Comparison of ENCODE assay signal across 22 cellular contexts in genomic region chr18:57230861-57231260, GRCh38.
DNase-seq lines count a peak whose midpoint lies in the region; ATAC-seq, FAIRE-seq and TF ChIP-seq lines count a peak whose summit lies in the region.
"Had no signal": no experiment of that assay in that cellular context is flagged by ENCODE, and none has a peak within 500 bp of the region (broad histone marks: within the 10 kb centered on the region; RNA-seq: fewer than 3 reads in every experiment).

No MANE protein-coding gene starts in this region.

- no peaks in the 10 kb centered on the region for H3F3A ChIP-seq in PC-3 (ENCODE audit: low read length, unreplicated experiment)
- no peaks in the 10 kb centered on the region for H3F3A ChIP-seq in neural progenitor cell (ENCODE audit: low read depth)

- H3K4me1 ChIP-seq in PC-3 (ENCODE audit: insufficient read depth, low read length) (no peaks in the 10 kb centered on the region), neural progenitor cell (no peaks in the 10 kb centered on the region)
- H3K4me1 ChIP-seq: BE2C, Caco-2 had no signal

- H3K27ac ChIP-seq in PC-3 (ENCODE audit: low read length), result no peak overlapping the region
- H3K27ac ChIP-seq in neural progenitor cell, result no peak overlapping the region

- H3K4me3 Mint-ChIP-seq in neural progenitor cell, result no peak overlapping the region
- H3K4me3 Mint-ChIP-seq: CD4-positive, CD25-positive, alpha-beta regulatory T cell had no signal

- TF ChIP-seq CTCF in D721Med (IDR thresholded peaks at IDR 0.05; ENCODE audit: insufficient read depth, missing control alignments) (no peak), PC-3 (conservative IDR thresholded peaks at IDR 0.05; ENCODE audit: low read depth, low read length) (no peak), epithelial cell of proximal tubule (conservative IDR thresholded peaks at IDR 0.05; ENCODE audit: low read depth, low read length) (no peak), neural progenitor cell (IDR thresholded peaks at IDR 0.05) (no peak)

- DNase-seq in D721Med (ENCODE audit: insufficient read length, low spot score) (no peak), PC-3 (peak; percentile 21), epithelial cell of proximal tubule (ENCODE audit: low read depth) (peak; percentile 20), occipital lobe (lab: John Stamatoyannopoulos, UW) (peak; percentile 11), neural progenitor cell (ENCODE audit: low spot score) (no peak)
- DNase-seq: BE2C; Caco-2; CD4-positive, CD25-positive, alpha-beta regulatory T cell; DMS53; EL; HCEC 1CT; NCI-H1417; NCI-H187; NCI-H2107; NCI-H510A treated with DMSO at 0.1 percent for 48 hours; NCI-H82; Right ventricle myocardium superior had no signal

- peak; percentile 41 for FAIRE-seq in D721Med (lab: Jason Lieb, UNC)
- FAIRE-seq: A204.1, GM12878 had no signal

- no peaks in the 10 kb centered on the region for H4K20me1 ChIP-seq in PC-3 (ENCODE audit: low read length)
- no peaks in the 10 kb centered on the region for H4K20me1 ChIP-seq in neural progenitor cell (ENCODE audit: low read depth)

- no peaks in the 10 kb centered on the region for H3K9me2 ChIP-seq in PC-3 (replicated peaks; ENCODE audit: low read length)

- peaks cover 14% of the 10 kb centered on the region for H3K4me1 Mint-ChIP-seq in neural progenitor cell
- H3K4me1 Mint-ChIP-seq: CD4-positive, CD25-positive, alpha-beta regulatory T cell had no signal

- H3K4me2 ChIP-seq in PC-3 (ENCODE audit: low read length) (no peak overlapping the region), neural progenitor cell (no peak overlapping the region)

- no peaks in the 10 kb centered on the region for H3K79me2 ChIP-seq in PC-3 (ENCODE audit: low read length)
- no peaks in the 10 kb centered on the region for H3K79me2 ChIP-seq in neural progenitor cell (ENCODE audit: low read depth)

- intact Hi-C loops in PC-3 (cut with micrococcal nuclease), result no loop called here

- POLR2A ChIA-PET in PC-3 (lab: Charles Lee; ENCODE audit: unreplicated experiment), result interaction anchor here (0.6 kb wide), 1 partner anchor 727 kb away, joined by 22 read pairs; no protein-coding TSS in a partner anchor

- no peak overlapping the region for H2AFZ ChIP-seq in PC-3 (ENCODE audit: low read length)
- no peak overlapping the region for H2AFZ ChIP-seq in neural progenitor cell (replicated peaks)

- no peak for ATAC-seq in PC-3
- no peak for ATAC-seq in GM21576 (IDR thresholded peaks at IDR 0.05; ENCODE audit: unreplicated experiment)
- no peak for ATAC-seq in HG03520 (IDR thresholded peaks at IDR 0.05; ENCODE audit: unreplicated experiment)
- ATAC-seq: GM12878, Panc1 had no signal

- no peak overlapping the region for H3K27ac Mint-ChIP-seq in neural progenitor cell
- H3K27ac Mint-ChIP-seq: CD4-positive, CD25-positive, alpha-beta regulatory T cell had no signal

- H3K36me3 Mint-ChIP-seq in neural progenitor cell, result no peaks in the 10 kb centered on the region
- H3K36me3 Mint-ChIP-seq: CD4-positive, CD25-positive, alpha-beta regulatory T cell had no signal

- H3K27me3 ChIP-seq in PC-3 (ENCODE audit: low read length), result peaks cover 1% of the 10 kb centered on the region; the same call in 1 of the 2 replicates
- H3K27me3 ChIP-seq in neural progenitor cell, result no peaks in the 10 kb centered on the region
- H3K27me3 ChIP-seq: BE2C had no signal

- H3K9me3 ChIP-seq in PC-3 (ENCODE audit: low read length) (no peaks in the 10 kb centered on the region), neural progenitor cell (ENCODE audit: low read depth) (no peaks in the 10 kb centered on the region)
- H3K9me3 ChIP-seq: BE2C, Caco-2 had no signal

- BruUV-seq in PC-3 (replicated peaks; lab: Mats Ljungman, UMichigan), result no TSS peak

- peaks cover 3% of the 10 kb centered on the region for H3K27me3 Mint-ChIP-seq in neural progenitor cell (ENCODE audit: insufficient read depth, low read depth)

- H3K4me3 ChIP-seq in PC-3 (ENCODE audit: low read length), result no peak overlapping the region
- H3K4me3 ChIP-seq in epithelial cell of proximal tubule (ENCODE audit: low read depth, low read length), result no peak overlapping the region
- no peak overlapping the region for H3K4me3 ChIP-seq in neural progenitor cell
- H3K4me3 ChIP-seq: GM12878 had no signal

- H3K9me3 Mint-ChIP-seq in neural progenitor cell, result peaks cover 9% of the 10 kb centered on the region

- H3K9ac ChIP-seq in PC-3 (ENCODE audit: low read length), result no peak overlapping the region
- no peak overlapping the region for H3K9ac ChIP-seq in neural progenitor cell

- CTCF ChIA-PET in PC-3 (lab: Charles Lee), result no interaction called here

- H3K36me3 ChIP-seq in PC-3 (ENCODE audit: low read depth, low read length) (no peaks in the 10 kb centered on the region), neural progenitor cell (no peaks in the 10 kb centered on the region)
- H3K36me3 ChIP-seq: BE2C had no signal

Comparison
In these comparisons a context has a peak if more than half of its experiments do, and no peak if none do; other contexts are left out.
1. DNase-seq: peak in PC-3 (single experiment), epithelial cell of proximal tubule (single experiment) and occipital lobe (single experiment); none in D721Med (single experiment) and neural progenitor cell (single experiment).